8 cellular contexts compared by ENCODE assay signal in genomic region chr3:184315871-184316661, GRCh38. TPM values are rescaled to one million over a fixed set of nuclear protein-coding genes. Genes with fewer than 3 reads are reported as not detected.
DNase-seq lines count a peak whose midpoint lies in the region; ATAC-seq, FAIRE-seq and TF ChIP-seq lines count a peak whose summit lies in the region.

No MANE protein-coding gene starts in this region.

- H3K4me1 ChIP-seq in kidney (ENCODE audit: control insufficient read depth in 1 of 2, insufficient read depth in 1 of 2, low read depth in 1 of 2, low read length in 2 of 2) (peaks cover 24 to 34% of the 10 kb centered on the region in 2 donors), thoracic aorta (ENCODE audit: control insufficient read depth in 1 of 2, low read depth in 2 of 2) (peaks cover 50 to 56% of the 10 kb centered on the region in 2 donors)

- H3K27ac ChIP-seq in kidney (ENCODE audit: low read depth in 2 of 2, low read length in 2 of 2), result peak overlapping the region; percentile 90 to 94
- peak overlapping the region; percentile 97 to 100 for H3K27ac ChIP-seq in thoracic aorta

- H3K36me3 ChIP-seq in kidney (ENCODE audit: control insufficient read depth in 1 of 2, insufficient read depth in 2 of 2, low read length in 2 of 2), result peaks cover 12 to 18% of the 10 kb centered on the region in 2 donors
- H3K36me3 ChIP-seq in thoracic aorta, result peaks cover 6% of the 10 kb centered on the region

- no peaks in the 10 kb centered on the region for H3K9me3 Mint-ChIP-seq in activated naive CD8-positive, alpha-beta T cell treated with anti-CD3 and anti-CD28 coated beads for 36 hours

- H3K9ac ChIP-seq in kidney (ENCODE audit: low read length in 2 of 2), result peak overlapping the region; percentile 54 to 87

- peak overlapping the region; percentile 52 for H3K27ac Mint-ChIP-seq in activated naive CD8-positive, alpha-beta T cell treated with anti-CD3 and anti-CD28 coated beads for 36 hours

- H3K9me3 ChIP-seq in kidney (ENCODE audit: control insufficient read depth in 1 of 2, low read length in 2 of 2) (no peaks in the 10 kb centered on the region), thoracic aorta (no peaks in the 10 kb centered on the region)

- peak overlapping the region; percentile 83 for H3K4me3 Mint-ChIP-seq in activated naive CD8-positive, alpha-beta T cell treated with anti-CD3 and anti-CD28 coated beads for 36 hours

- H3K4me3 ChIP-seq in kidney (ENCODE audit: low read length in 2 of 2) (peak overlapping the region; percentile 79 to 90), thoracic aorta (peak overlapping the region; percentile 99)

- ATAC-seq in thoracic aorta (ENCODE audit: insufficient number of reproducible peaks, low FRiP score, low read depth) (no peak), GM18517 (IDR thresholded peaks at IDR 0.05; ENCODE audit: unreplicated experiment) (no peak)

- intact Hi-C loops in kidney (cut with DNase I), result no loop called here

- H3K27me3 ChIP-seq in thoracic aorta (replicated peaks; ENCODE audit: insufficient read depth), result no peaks in the 10 kb centered on the region

- no peak for TF ChIP-seq CTCF in kidney (IDR thresholded peaks at IDR 0.05; ENCODE audit: borderline replicate concordance, extremely low read depth, insufficient read depth)
- no peak for TF ChIP-seq CTCF in thoracic aorta (IDR thresholded peaks at IDR 0.05)

- peaks cover 38% of the 10 kb centered on the region for H3K36me3 Mint-ChIP-seq in activated naive CD8-positive, alpha-beta T cell treated with anti-CD3 and anti-CD28 coated beads for 36 hours

- no peak for FAIRE-seq in kidney (lab: Jason Lieb, UNC)

- peaks cover 36% of the 10 kb centered on the region for H3K4me1 Mint-ChIP-seq in activated naive CD8-positive, alpha-beta T cell treated with anti-CD3 and anti-CD28 coated beads for 36 hours

- DNase-seq in activated effector memory CD4-positive, alpha-beta T cell treated with anti-CD3 and anti-CD28 coated beads, Interleukin-2, amount 50 U/mL, for 16 hours, result peak; percentile 67
- DNase-seq in activated effector memory CD4-positive, alpha-beta T cell treated with Interleukin-2 at 50 U/mL for 16 hours, result no peak
- no peak for DNase-seq in activated naive CD8-positive, alpha-beta T cell treated with anti-CD3 and anti-CD28 coated beads for 36 hours
- no peak for DNase-seq in kidney
- no peak for DNase-seq in thoracic aorta (ENCODE audit: low spot score)
- DNase-seq in NCI-H1436 (lab: John Stamatoyannopoulos, UW), result no peak
- DNase-seq in DMS53 (lab: John Stamatoyannopoulos, UW), result no peak

- H3K27me3 Mint-ChIP-seq in activated naive CD8-positive, alpha-beta T cell treated with anti-CD3 and anti-CD28 coated beads for 36 hours, result no peaks in the 10 kb centered on the region

RNA-seq across cellular contexts. Expression of gene EIF4G1, which starts 1.7 kb away (rescaled TPM):
- 100 to 1,000 TPM; 644 to 660 TPM for total RNA-seq in activated naive CD8-positive, alpha-beta T cell treated with anti-CD3 and anti-CD28 coated beads for 36 hours
- total RNA-seq in kidney, result 327 TPM
- 118 TPM for polyA plus RNA-seq in kidney (ENCODE audit: insufficient read depth, low read depth, low replicate concordance)
- total RNA-seq in thoracic aorta, result 100 to 1,000 TPM; 254 to 334 TPM

RNA-seq across cellular contexts. Expression of gene PSMD2, which starts 17.0 kb away (rescaled TPM):
- 100 to 1,000 TPM; 257 to 282 TPM for total RNA-seq in activated naive CD8-positive, alpha-beta T cell treated with anti-CD3 and anti-CD28 coated beads for 36 hours
- total RNA-seq in kidney, result 149 TPM
- polyA plus RNA-seq in kidney (ENCODE audit: insufficient read depth, low read depth, low replicate concordance), result 104 TPM
- total RNA-seq in thoracic aorta, result 100 to 1,000 TPM; 160 to 213 TPM

RNA-seq across cellular contexts. Expression of gene FAM131A, which starts 21.3 kb away (rescaled TPM):
- total RNA-seq in activated naive CD8-positive, alpha-beta T cell treated with anti-CD3 and anti-CD28 coated beads for 36 hours, result 1 to 10 TPM; 2.1 to 3.4 TPM
- total RNA-seq in kidney (20.1 TPM), thoracic aorta (10 to 100 TPM; 55.4 to 91.8 TPM)
- 14.0 TPM for polyA plus RNA-seq in kidney (ENCODE audit: insufficient read depth, low read depth, low replicate concordance)

RNA-seq across cellular contexts. Expression of gene ECE2, which starts 40.2 kb away (rescaled TPM):
- not detected for total RNA-seq in activated naive CD8-positive, alpha-beta T cell treated with anti-CD3 and anti-CD28 coated beads for 36 hours
- total RNA-seq in kidney, result not detected
- polyA plus RNA-seq in kidney (ENCODE audit: insufficient read depth, low read depth, low replicate concordance), result not detected
- total RNA-seq in thoracic aorta, result not detected

RNA-seq across cellular contexts. Expression of gene CLCN2, which starts 45.3 kb away (rescaled TPM):
- 1 to 10 TPM; 5.0 to 6.8 TPM for total RNA-seq in activated naive CD8-positive, alpha-beta T cell treated with anti-CD3 and anti-CD28 coated beads for 36 hours
- 10.4 TPM for total RNA-seq in kidney
- polyA plus RNA-seq in kidney (ENCODE audit: insufficient read depth, low read depth, low replicate concordance), result 6.4 TPM
- 1 to 10 TPM; 4.3 to 8.0 TPM for total RNA-seq in thoracic aorta
